In genomic region chr5:162299793-162300192, GRCh38 we compare ENCODE assay signal across 9 cellular contexts.
"Had no signal": no experiment of that assay in that cellular context is flagged by ENCODE, and none has a peak within 500 bp of the region (broad histone marks: within the 10 kb centered on the region; RNA-seq: fewer than 3 reads in every experiment).

No MANE protein-coding gene starts in this region.

- H3K4me3 ChIP-seq: GM23338, HAP-1, K562 had no signal

- H3K4me2 ChIP-seq: GM23338 had no signal

- FAIRE-seq: K562 had no signal

- H3K27ac ChIP-seq: HL-60 had no signal

- H3K9me3 ChIP-seq: HAP-1 had no signal

- DNase-seq: H7, HFFc6, IMR-90, KG1 had no signal

- H3K4me3 Mint-ChIP-seq: GM23338, HFFc6 had no signal

- H3K36me3 ChIP-seq: HAP-1 had no signal

- H3K27ac Mint-ChIP-seq: GM23338, HFFc6 had no signal

- ATAC-seq: GM23338, HCT116, K562 had no signal

- H2AFZ ChIP-seq: GM23338 had no signal

- H3K4me1 ChIP-seq: HAP-1 had no signal
